ENCODE assay signal across 1 cellular context in the genomic region with DNA sequence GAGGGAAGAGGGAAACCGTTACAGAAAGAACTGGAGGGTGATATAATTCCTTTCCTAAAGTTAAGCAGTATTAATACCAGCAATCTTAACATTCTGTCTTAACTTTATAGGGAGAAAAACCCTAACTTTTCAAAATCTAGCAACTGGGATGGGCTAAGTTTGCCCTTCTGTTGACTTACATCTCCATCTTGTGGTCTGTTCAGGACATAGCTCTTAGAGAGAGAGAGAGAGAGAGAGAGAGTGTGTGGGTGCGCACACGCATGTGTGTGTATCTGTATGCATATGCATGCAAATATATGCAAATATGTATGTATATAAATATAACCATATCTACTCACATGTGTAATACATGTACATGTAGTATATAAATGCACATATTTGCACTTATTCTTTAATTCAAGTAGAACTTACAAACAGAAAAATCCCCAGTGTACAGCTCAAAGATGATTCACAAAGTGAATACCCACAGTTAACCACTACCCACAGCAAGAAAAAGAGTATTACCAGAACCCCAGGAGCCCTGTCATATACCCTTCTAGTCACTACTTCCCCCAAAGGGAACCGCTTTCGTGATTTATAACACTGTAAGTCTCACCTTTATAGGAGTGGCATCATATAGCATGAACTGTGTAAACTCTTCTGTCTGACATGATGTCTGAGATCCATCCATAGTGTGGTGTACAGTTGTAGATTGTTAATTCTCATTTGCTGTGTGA.
TF ChIP-seq lines count a peak whose summit lies in the region.

No MANE protein-coding gene starts in this region.

TF ChIP-seq in K562, 482 proteins besides CTCF, POLR2A, EP300 and RAD21:
- TF ChIP-seq ZNF512 (tag; IDR thresholded peaks at IDR 0.05) (peak; percentile 6; the same call in 1 of the 2 replicates), SMC3 (conservative IDR thresholded peaks at IDR 0.05; ENCODE audit: insufficient read depth, low read depth, low read length) (0 out of 2 replicates have a peak, but pooled peaks have one; percentile 16), SRSF9 (IDR thresholded peaks at IDR 0.05; ENCODE audit: borderline replicate concordance, low read depth, low read length) (no peak), NRF1 (conservative IDR thresholded peaks at IDR 0.05 in 1 of 2, IDR thresholded peaks at IDR 0.05 in 1 of 2) (peak; percentile 59 to 66)
TF ChIP-seq in K562: peak in this region for 3.
